Comparison of ENCODE assay signal across 32 cellular contexts in genomic region chr6:63928613-63929012, GRCh38.
"Had no signal": no experiment of that assay in that cellular context is flagged by ENCODE, and none has a peak within 500 bp of the region (broad histone marks: within the 10 kb centered on the region; RNA-seq: fewer than 3 reads in every experiment).

No MANE protein-coding gene starts in this region.

- H3K9me3 Mint-ChIP-seq: activated CD4-positive, alpha-beta memory T cell treated with anti-CD3 and anti-CD28 coated beads, Interleukin-2, amount 10 ng/mL, durations not matched to agents 7 days and 5 days; activated naive CD8-positive, alpha-beta T cell treated with anti-CD3 and anti-CD28 coated beads for 36 hours; activated T-cell treated with anti-CD3 and anti-CD28 coated beads, Interleukin-2, amount 50 U/mL, for 72 hours; activated T-helper 17 cell treated with anti-CD3 and anti-CD28 coated beads, Interleukin-2, amount 50 U/mL, for 72 hours; IgD-negative memory B cell had no signal

- H3K4me3 Mint-ChIP-seq: activated CD4-positive, alpha-beta memory T cell treated with anti-CD3 and anti-CD28 coated beads, Interleukin-2, amount 10 ng/mL, durations not matched to agents 7 days and 5 days; activated CD8-positive, alpha-beta memory T cell treated with anti-CD3 and anti-CD28 coated beads, Interleukin-2, amount 10 ng/mL, durations not matched to agents 7 days and 5 days; activated naive CD8-positive, alpha-beta T cell treated with anti-CD3 and anti-CD28 coated beads for 36 hours; activated T-cell treated with anti-CD3 and anti-CD28 coated beads, Interleukin-2, amount 50 U/mL, for 72 hours; activated T-helper 17 cell treated with anti-CD3 and anti-CD28 coated beads, Interleukin-2, amount 50 U/mL, for 72 hours; IgD-negative memory B cell had no signal

- H3K9me3 ChIP-seq: SJCRH30 had no signal

- H3K27ac Mint-ChIP-seq: activated CD4-positive, alpha-beta memory T cell treated with anti-CD3 and anti-CD28 coated beads, Interleukin-2, amount 10 ng/mL, durations not matched to agents 7 days and 5 days; activated CD8-positive, alpha-beta memory T cell treated with anti-CD3 and anti-CD28 coated beads, Interleukin-2, amount 10 ng/mL, durations not matched to agents 7 days and 5 days; activated naive CD8-positive, alpha-beta T cell treated with anti-CD3 and anti-CD28 coated beads for 36 hours; activated T-cell treated with anti-CD3 and anti-CD28 coated beads, Interleukin-2, amount 50 U/mL, for 72 hours; activated T-helper 17 cell treated with anti-CD3 and anti-CD28 coated beads, Interleukin-2, amount 50 U/mL, for 72 hours; IgD-negative memory B cell had no signal

- H3K4me1 ChIP-seq: SJCRH30 had no signal

- H3K27me3 Mint-ChIP-seq: activated CD4-positive, alpha-beta memory T cell treated with anti-CD3 and anti-CD28 coated beads, Interleukin-2, amount 10 ng/mL, durations not matched to agents 7 days and 5 days; activated CD8-positive, alpha-beta memory T cell treated with anti-CD3 and anti-CD28 coated beads, Interleukin-2, amount 10 ng/mL, durations not matched to agents 7 days and 5 days; activated T-helper 17 cell treated with anti-CD3 and anti-CD28 coated beads, Interleukin-2, amount 50 U/mL, for 72 hours had no signal

- H3K4me1 Mint-ChIP-seq: activated CD4-positive, alpha-beta memory T cell treated with anti-CD3 and anti-CD28 coated beads, Interleukin-2, amount 10 ng/mL, durations not matched to agents 7 days and 5 days; activated CD8-positive, alpha-beta memory T cell treated with anti-CD3 and anti-CD28 coated beads, Interleukin-2, amount 10 ng/mL, durations not matched to agents 7 days and 5 days; activated naive CD8-positive, alpha-beta T cell treated with anti-CD3 and anti-CD28 coated beads for 36 hours; activated T-helper 17 cell treated with anti-CD3 and anti-CD28 coated beads, Interleukin-2, amount 50 U/mL, for 72 hours; IgD-negative memory B cell had no signal

- H3K36me3 ChIP-seq: SJCRH30, WERI-Rb-1 had no signal

- DNase-seq: activated CD4-positive, alpha-beta memory T cell treated with anti-CD3 and anti-CD28 coated beads, Interleukin-2, amount 10 ng/mL, durations not matched to agents 7 days and 5 days; activated CD4-positive, alpha-beta T cell treated with anti-CD3 and anti-CD28 coated beads for 1 hour; activated CD4-positive, alpha-beta T cell treated with anti-CD3 and anti-CD28 coated beads for 48 hours; activated CD4-positive, CD25-positive, alpha-beta regulatory T cell; activated CD8-positive, alpha-beta memory T cell treated with anti-CD3 and anti-CD28 coated beads for 24 hours; activated CD8-positive, alpha-beta memory T cell treated with anti-CD3 and anti-CD28 coated beads, Interleukin-2, amount 10 ng/mL, durations not matched to agents 7 days and 5 days; activated CD8-positive, alpha-beta memory T cell treated with anti-CD3 and anti-CD28 coated beads, Interleukin-2, amount 50 U/mL, for 48 hours; activated effector memory CD4-positive, alpha-beta T cell treated with anti-CD3 and anti-CD28 coated beads, Interleukin-2, amount 50 U/mL, for 16 hours; activated naive CD4-positive, alpha-beta T cell; activated naive CD4-positive, alpha-beta T cell treated with anti-CD3 and anti-CD28 coated beads, Interleukin-2, amount 50 U/mL, for 16 hours; activated naive CD8-positive, alpha-beta T cell treated with anti-CD3 and anti-CD28 coated beads for 36 hours; activated T-cell treated with anti-CD3 and anti-CD28 coated beads, Interleukin-2, amount 50 U/mL, for 72 hours; amniotic stem cell; aorta; Karpas-422; KBM-7; NCI-H1105; NCI-H1417 treated with DMSO at 0.1 percent for 48 hours; NCI-H1694 treated with DMSO at 0.1 percent for 48 hours; NCI-H2029; NCI-H2171 treated with DMSO at 0.1 percent for 48 hours; NCI-H345; NCI-H524 treated with DMSO at 0.1 percent for 48 hours; NCI-H748 treated with DMSO at 0.1 percent for 48 hours; SHP77; SJCRH30; T1000; WERI-Rb-1 had no signal

- H3K27me3 ChIP-seq: SJCRH30 had no signal

- H3K27ac ChIP-seq: SJCRH30, SK-N-MC, WERI-Rb-1 had no signal

- ATAC-seq: activated CD8-positive, alpha-beta memory T cell treated with anti-CD3 and anti-CD28 coated beads, Interleukin-2, amount 10 ng/mL, durations not matched to agents 7 days and 5 days; activated T-cell treated with anti-CD3 and anti-CD28 coated beads, Interleukin-2, amount 50 U/mL, for 72 hours; activated T-helper 17 cell treated with anti-CD3 and anti-CD28 coated beads, Interleukin-2, amount 50 U/mL, for 72 hours; Panc1 had no signal

- H3K4me3 ChIP-seq: SJCRH30, SK-N-MC had no signal

- H3K36me3 Mint-ChIP-seq: activated CD8-positive, alpha-beta memory T cell treated with anti-CD3 and anti-CD28 coated beads, Interleukin-2, amount 10 ng/mL, durations not matched to agents 7 days and 5 days; activated naive CD8-positive, alpha-beta T cell treated with anti-CD3 and anti-CD28 coated beads for 36 hours; IgD-negative memory B cell had no signal
